In genomic region chr6:167161895-167162467, GRCh38 we compare ENCODE assay signal across 25 cellular contexts. TPM values are rescaled to one million over a fixed set of nuclear protein-coding genes. Genes with fewer than 3 reads are reported as not detected.
A peak's percentile ranks its signal among the peaks of the same experiment; 100 is the strongest.
DNase-seq lines count a peak whose midpoint lies in the region; ATAC-seq, FAIRE-seq and TF ChIP-seq lines count a peak whose summit lies in the region.
"Had no signal": no experiment of that assay in that cellular context is flagged by ENCODE, and none has a peak within 500 bp of the region (broad histone marks: within the 10 kb centered on the region; RNA-seq: fewer than 3 reads in every experiment).

No MANE protein-coding gene starts in this region.

- no peaks in the 10 kb centered on the region for H3K4me1 ChIP-seq in CD4-positive, CD25-positive, alpha-beta regulatory T cell (ENCODE audit: control insufficient read depth, insufficient read depth, low read length, poor library complexity, severe bottlenecking)

- FAIRE-seq in bronchial epithelial cell (lab: Jason Lieb, UNC): no peak
- FAIRE-seq: GM19239, HTR-8/SVneo had no signal

- H3K4me3 Mint-ChIP-seq in CD4-positive, CD25-positive, alpha-beta regulatory T cell: no peak overlapping the region
- H3K4me3 Mint-ChIP-seq: T-cell had no signal

- no peaks in the 10 kb centered on the region for H3K4me1 Mint-ChIP-seq in CD4-positive, CD25-positive, alpha-beta regulatory T cell
- H3K4me1 Mint-ChIP-seq: T-cell had no signal

- peaks cover 2% of the 10 kb centered on the region for H3K27me3 ChIP-seq in CD4-positive, CD25-positive, alpha-beta regulatory T cell (ENCODE audit: control insufficient read depth, insufficient read depth, low read length)
- H3K27me3 ChIP-seq in bronchial epithelial cell (ENCODE audit: control insufficient read depth, insufficient read depth, low read length): no peaks in the 10 kb centered on the region

- H3K36me3 ChIP-seq in CD4-positive, CD25-positive, alpha-beta regulatory T cell (ENCODE audit: control insufficient read depth, insufficient read depth, low read length): no peaks in the 10 kb centered on the region
- no peaks in the 10 kb centered on the region for H3K36me3 ChIP-seq in bronchial epithelial cell (ENCODE audit: control insufficient read depth, insufficient read depth, low read length)

- H3K9me3 ChIP-seq in CD4-positive, CD25-positive, alpha-beta regulatory T cell (ENCODE audit: control insufficient read depth in 2 of 2, low read length in 2 of 2): no peaks in the 10 kb centered on the region

- peak overlapping the region in 2 of 3 donors; percentile 13 to 29 for H3K27ac Mint-ChIP-seq in CD4-positive, CD25-positive, alpha-beta regulatory T cell
- H3K27ac Mint-ChIP-seq: T-cell had no signal

- peaks cover 14% of the 10 kb centered on the region for H3K27me3 Mint-ChIP-seq in CD4-positive, CD25-positive, alpha-beta regulatory T cell

- no peaks in the 10 kb centered on the region for H3K9me3 Mint-ChIP-seq in CD4-positive, CD25-positive, alpha-beta regulatory T cell
- H3K9me3 Mint-ChIP-seq: T-cell had no signal

- ATAC-seq in CD4-positive, CD25-positive, alpha-beta regulatory T cell (ENCODE audit: low read depth in 2 of 2): no peak
- ATAC-seq in GM21619 (IDR thresholded peaks at IDR 0.05; ENCODE audit: unreplicated experiment): no peak
- ATAC-seq in GM21528 (IDR thresholded peaks at IDR 0.05; ENCODE audit: low FRiP score, unreplicated experiment): no peak
- ATAC-seq: T-cell had no signal

- no peak for DNase-seq in CD4-positive, CD25-positive, alpha-beta regulatory T cell
- DNase-seq in HT1080 (ENCODE audit: low read depth) (peak; percentile 93), RPMI7951 (ENCODE audit: low read depth) (peak; percentile 62), bronchial epithelial cell (ENCODE audit: low read depth) (peak; percentile 13)
- no peak for DNase-seq in activated CD4-positive, alpha-beta T cell treated with anti-CD3 and anti-CD28 coated beads for 1 hour
- DNase-seq: DMS153, DND-41, GM23248, IMR-90, NCI-H1105, NCI-H1436 treated with DMSO at 0.1 percent for 48 hours, NCI-H187 treated with DMSO at 0.1 percent for 48 hours, NCI-H2171 treated with DMSO at 0.1 percent for 48 hours, NCI-H524, NCI-H748 treated with DMSO at 0.1 percent for 48 hours, SHP77, T-cell had no signal

- H3K27ac ChIP-seq in CD4-positive, CD25-positive, alpha-beta regulatory T cell (ENCODE audit: insufficient read depth, low read length, poor library complexity, severe bottlenecking): no peak overlapping the region
- H3K27ac ChIP-seq: GM23248, KMS-11 had no signal

- H3K4me3 ChIP-seq in CD4-positive, CD25-positive, alpha-beta regulatory T cell (ENCODE audit: low read depth, low read length): no peak overlapping the region
- H3K4me3 ChIP-seq in bronchial epithelial cell (ENCODE audit: low read depth, low read length): no peak overlapping the region
- H3K4me3 ChIP-seq: GM23248 had no signal

- TF ChIP-seq CTCF in bronchial epithelial cell (IDR thresholded peaks at IDR 0.05; ENCODE audit: insufficient read depth, low read length, severe bottlenecking): no peak

- peaks cover 4% of the 10 kb centered on the region for H3K36me3 Mint-ChIP-seq in CD4-positive, CD25-positive, alpha-beta regulatory T cell
- H3K36me3 Mint-ChIP-seq: T-cell had no signal

RNA-seq across cellular contexts. Expression of gene GPR31, which starts 4.2 kb away (rescaled TPM):
- not detected for total RNA-seq in CD4-positive, CD25-positive, alpha-beta regulatory T cell
- polyA plus RNA-seq in CD4-positive, CD25-positive, alpha-beta regulatory T cell: not detected
- total RNA-seq in HT1080 (2014; rRNA removed; shearing (Covaris generic)): not detected in 2 replicates
- polyA plus RNA-seq in HT1080 (2015; cell fraction: cytosol; rRNA removed): not detected in 2 replicates
- polyA plus RNA-seq in HT1080 (2015; cell fraction: nucleus; rRNA removed): not detected in 2 replicates
- not detected in 2 replicates for total RNA-seq in RPMI7951 (2014; rRNA removed; shearing (Covaris generic))
- total RNA-seq in bronchial epithelial cell: not detected in 2 replicates
- total RNA-seq: A172, GM23248, IMR-90, SK-MEL-5, T-cell had no signal
- polyA plus RNA-seq: BJ, GM23248, IMR-90 had no signal

RNA-seq across cellular contexts. Expression of gene CCR6, which starts 39.1 kb away (rescaled TPM):
- 40.8 TPM for total RNA-seq in CD4-positive, CD25-positive, alpha-beta regulatory T cell
- polyA plus RNA-seq in CD4-positive, CD25-positive, alpha-beta regulatory T cell: 10 to 100 TPM; 52.7 to 97.3 (median 79.0) TPM
- total RNA-seq in HT1080 (2014; rRNA removed; shearing (Covaris generic)): 0.06 TPM in 1 of 2 replicates, not detected in the other
- polyA plus RNA-seq in HT1080 (2015; cell fraction: cytosol; rRNA removed): not detected in 2 replicates
- polyA plus RNA-seq in HT1080 (2015; cell fraction: nucleus; rRNA removed): not detected in 2 replicates
- total RNA-seq in RPMI7951 (2014; rRNA removed; shearing (Covaris generic)): not detected in 2 replicates
- total RNA-seq in bronchial epithelial cell: not detected in 2 replicates
- total RNA-seq: A172, GM23248, IMR-90, SK-MEL-5 had no signal
- polyA plus RNA-seq: BJ, GM23248, IMR-90 had no signal

Comparison
In these comparisons a context has a peak if more than half of its experiments do, and no peak if none do; other contexts are left out.
1. DNase-seq: peak in HT1080 (single experiment), RPMI7951 (single experiment) and bronchial epithelial cell (single experiment); none in CD4-positive, CD25-positive, alpha-beta regulatory T cell (0 of 3) and activated CD4-positive, alpha-beta T cell treated with anti-CD3 and anti-CD28 coated beads for 1 hour (single experiment).
2. RNA of gene CCR6, which starts 39.1 kb away (total RNA-seq): 40.8 TPM in CD4-positive, CD25-positive, alpha-beta regulatory T cell (single experiment); 0.06 TPM in HT1080, not detected in RPMI7951 and not detected in bronchial epithelial cell; every median in the first group is over 10 times any median in the second.